In genomic region chr1:67652800-67653199, GRCh38 we compare ENCODE assay signal across 9 cellular contexts. TPM values are rescaled to one million over a fixed set of nuclear protein-coding genes. Genes with fewer than 3 reads are reported as not detected.
DNase-seq lines count a peak whose midpoint lies in the region; ATAC-seq lines count a peak whose summit lies in the region.
"Had no signal": no experiment of that assay in that cellular context is flagged by ENCODE, and none has a peak within 500 bp of the region (broad histone marks: within the 10 kb centered on the region; RNA-seq: fewer than 3 reads in every experiment).

No MANE protein-coding gene starts in this region.

- no peaks in the 10 kb centered on the region for H3K4me1 Mint-ChIP-seq in activated T-helper 1 cell treated with anti-CD3 and anti-CD28 coated beads, Interleukin-12 subunit alpha, Interleukin-12 subunit beta, Interleukin-2, Interleukin-4 antibody, amounts not matched to agents 30 ng/mL and 10 ng/mL and 1 ng/mL, durations not matched to agents 14 hours and 24 hours and 36 hours (ENCODE audit: low read depth)

- intact Hi-C loops in activated T-helper 1 cell treated with anti-CD3 and anti-CD28 coated beads, Interleukin-12 subunit alpha, Interleukin-12 subunit beta, Interleukin-2, Interleukin-4 antibody, amounts not matched to agents 30 ng/mL and 10 ng/mL and 1 ng/mL, durations not matched to agents 14 hours and 24 hours and 36 hours (cut with micrococcal nuclease) = no loop called here

- DNase-seq in AG08396 (ENCODE audit: low spot score) = peak; percentile 51
- peak; percentile 69 for DNase-seq in NCI-H510A (lab: John Stamatoyannopoulos, UW)
- peak; percentile 88 for DNase-seq in fibroblast of peridontal ligament (ENCODE audit: extremely low read depth)
- DNase-seq in activated T-helper 1 cell treated with anti-CD3 and anti-CD28 coated beads, Interleukin-12 subunit alpha, Interleukin-12 subunit beta, Interleukin-2, Interleukin-4 antibody, amounts not matched to agents 30 ng/mL and 10 ng/mL and 1 ng/mL, durations not matched to agents 14 hours and 24 hours and 36 hours (ENCODE audit: low spot score) = no peak
- no peak for DNase-seq in NCI-H1048 (lab: John Stamatoyannopoulos, UW)
- no peak for DNase-seq in SKM-1 treated with dmso at 0.1 percent for 144 hours (lab: John Stamatoyannopoulos, UW; ENCODE audit: unreplicated experiment)
- DNase-seq in amniotic stem cell (lab: John Stamatoyannopoulos, UW) = no peak
- DNase-seq: upper lobe of left lung had no signal

- H3K4me3 Mint-ChIP-seq in activated T-helper 1 cell treated with anti-CD3 and anti-CD28 coated beads, Interleukin-12 subunit alpha, Interleukin-12 subunit beta, Interleukin-2, Interleukin-4 antibody, amounts not matched to agents 30 ng/mL and 10 ng/mL and 1 ng/mL, durations not matched to agents 14 hours and 24 hours and 36 hours = no peak overlapping the region

- no peaks in the 10 kb centered on the region for H3K9me3 Mint-ChIP-seq in activated T-helper 1 cell treated with anti-CD3 and anti-CD28 coated beads, Interleukin-12 subunit alpha, Interleukin-12 subunit beta, Interleukin-2, Interleukin-4 antibody, amounts not matched to agents 30 ng/mL and 10 ng/mL and 1 ng/mL, durations not matched to agents 14 hours and 24 hours and 36 hours

- ATAC-seq in GM19463 (IDR thresholded peaks at IDR 0.05; ENCODE audit: unreplicated experiment) = peak; percentile 56

- no peak overlapping the region for H3K27ac Mint-ChIP-seq in activated T-helper 1 cell treated with anti-CD3 and anti-CD28 coated beads, Interleukin-12 subunit alpha, Interleukin-12 subunit beta, Interleukin-2, Interleukin-4 antibody, amounts not matched to agents 30 ng/mL and 10 ng/mL and 1 ng/mL, durations not matched to agents 14 hours and 24 hours and 36 hours

- H3K27me3 Mint-ChIP-seq in activated T-helper 1 cell treated with anti-CD3 and anti-CD28 coated beads, Interleukin-12 subunit alpha, Interleukin-12 subunit beta, Interleukin-2, Interleukin-4 antibody, amounts not matched to agents 30 ng/mL and 10 ng/mL and 1 ng/mL, durations not matched to agents 14 hours and 24 hours and 36 hours (ENCODE audit: insufficient read depth) = peaks cover 21% of the 10 kb centered on the region

- H3K36me3 Mint-ChIP-seq in activated T-helper 1 cell treated with anti-CD3 and anti-CD28 coated beads, Interleukin-12 subunit alpha, Interleukin-12 subunit beta, Interleukin-2, Interleukin-4 antibody, amounts not matched to agents 30 ng/mL and 10 ng/mL and 1 ng/mL, durations not matched to agents 14 hours and 24 hours and 36 hours (ENCODE audit: low read depth) = no peaks in the 10 kb centered on the region

RNA-seq across cellular contexts. Expression of gene GADD45A, which starts 32.2 kb away (rescaled TPM):
- total RNA-seq in activated T-helper 1 cell treated with anti-CD3 and anti-CD28 coated beads, Interleukin-12 subunit alpha, Interleukin-12 subunit beta, Interleukin-2, Interleukin-4 antibody, amounts not matched to agents 30 ng/mL and 10 ng/mL and 1 ng/mL, durations not matched to agents 14 hours and 24 hours and 36 hours = 47.3 and 48.2 TPM in 2 replicates

Comparison
In these comparisons a context has a peak if more than half of its experiments do, and no peak if none do; other contexts are left out.
1. DNase-seq: peak in AG08396 (single experiment), NCI-H510A (single experiment) and fibroblast of peridontal ligament (single experiment); none in activated T-helper 1 cell treated with anti-CD3 and anti-CD28 coated beads, Interleukin-12 subunit alpha, Interleukin-12 subunit beta, Interleukin-2, Interleukin-4 antibody, amounts not matched to agents 30 ng/mL and 10 ng/mL and 1 ng/mL, durations not matched to agents 14 hours and 24 hours and 36 hours (single experiment), NCI-H1048 (single experiment), SKM-1 treated with dmso at 0.1 percent for 144 hours (single experiment) and amniotic stem cell (single experiment).